1 cellular context compared by ENCODE assay signal in the genomic region with DNA sequence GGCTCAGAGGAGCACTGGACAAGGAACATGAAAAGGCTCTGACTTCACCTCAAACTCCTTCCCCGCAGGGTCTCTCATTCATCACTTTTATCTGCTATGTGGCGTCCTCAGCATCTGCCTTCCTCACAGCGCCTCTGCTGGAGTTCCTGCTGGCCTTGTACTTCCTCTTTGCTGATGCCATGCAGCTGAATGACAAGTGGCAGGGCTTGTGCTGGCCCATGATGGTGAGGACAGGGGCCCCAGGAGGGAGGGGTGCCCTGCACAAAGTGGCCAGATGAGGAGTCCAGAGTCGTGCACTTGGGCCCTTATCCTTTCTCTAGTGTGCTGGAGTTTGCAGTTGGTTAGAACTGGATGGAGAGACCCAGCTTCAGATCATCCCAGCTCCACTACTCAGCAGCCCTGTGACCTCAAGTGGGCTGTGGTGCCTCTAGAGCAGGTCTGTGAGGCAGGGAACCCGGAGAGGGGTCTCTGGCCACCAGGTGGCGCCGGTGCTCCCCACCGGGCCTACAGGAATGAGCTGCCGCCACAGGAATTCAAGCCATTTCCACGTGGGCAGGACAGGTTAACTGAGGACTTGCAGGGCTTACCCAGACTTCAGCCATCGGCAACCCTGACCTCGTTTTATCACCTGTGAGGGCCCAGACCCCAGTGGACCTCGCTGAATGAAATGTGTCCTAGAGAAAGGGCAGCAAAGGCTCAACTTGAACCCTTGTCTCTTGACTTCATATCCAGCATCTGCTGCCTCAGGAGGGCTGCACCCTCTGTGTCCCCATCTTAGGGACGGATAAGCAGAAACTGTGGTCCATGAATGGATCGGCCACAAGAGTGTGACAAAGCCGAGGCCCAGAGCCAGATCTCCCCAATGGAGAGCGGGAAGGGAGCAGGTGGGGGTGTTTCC.
TF ChIP-seq lines count a peak whose summit lies in the region.

No MANE protein-coding gene starts in this region.

TF ChIP-seq in endothelial cell of umbilical vein, 7 proteins besides CTCF, POLR2A, EP300 and RAD21:
- TF ChIP-seq JUN (IDR thresholded peaks at IDR 0.05; ENCODE audit: borderline replicate concordance, insufficient read depth, insufficient read length, low read depth) = no peak
- peak; percentile 41 for TF ChIP-seq POLR2AphosphoS5 (IDR thresholded peaks at IDR 0.05; ENCODE audit: insufficient read depth, low read depth, low read length)
- no peak for TF ChIP-seq GATA2 (IDR thresholded peaks at IDR 0.05; ENCODE audit: insufficient read depth, insufficient read length, low read depth, low read length)
- no peak for TF ChIP-seq FOS (IDR thresholded peaks at IDR 0.05; ENCODE audit: borderline replicate concordance, insufficient read depth, low read length)
- peak; percentile 63 for TF ChIP-seq MAX (IDR thresholded peaks at IDR 0.05; ENCODE audit: insufficient read depth, insufficient read length)
- no peak for TF ChIP-seq MYC (IDR thresholded peaks at IDR 0.05; ENCODE audit: low read depth, low read length)
- TF ChIP-seq EZH2 (IDR thresholded peaks at IDR 0.05; ENCODE audit: borderline replicate concordance, low read depth, low read length, severe bottlenecking) = no peak
